Comparison of ENCODE assay signal across 8 cellular contexts in genomic region chr19:11142528-11143171, GRCh38. TPM values are rescaled to one million over a fixed set of nuclear protein-coding genes. Genes with fewer than 3 reads are reported as not detected.
DNase-seq lines count a peak whose midpoint lies in the region; ATAC-seq and TF ChIP-seq lines count a peak whose summit lies in the region.

No MANE protein-coding gene starts in this region.

- H3K9ac ChIP-seq in BLaER1 treated with 17β-estradiol and CSF1 and Interleukin-3, amounts not matched to agents 10 nM and 100 nM = peak overlapping the region in 10 of 11 experiments; percentile 59 to 74 (median 64); a peak in 19 of 22 replicates
- H3K9ac ChIP-seq in colonic mucosa (ENCODE audit: low read depth in 2 of 2, low read length in 2 of 2) = peak overlapping the region; percentile 30 to 38

- peaks cover 44 to 79% (median 75%) of the 10 kb centered on the region in 10 experiments for H3K4me1 ChIP-seq in BLaER1 treated with 17β-estradiol and CSF1 and Interleukin-3, amounts not matched to agents 10 nM and 100 nM
- H3K4me1 ChIP-seq in colonic mucosa = peaks cover 4% of the 10 kb centered on the region

- TF ChIP-seq CTCF in colonic mucosa (IDR thresholded peaks at IDR 0.05) = no peak

- no peaks in the 10 kb centered on the region for H3K27me3 ChIP-seq in BLaER1 treated with 17β-estradiol and CSF1 and Interleukin-3, amounts not matched to agents 10 nM and 100 nM
- H3K27me3 ChIP-seq in colonic mucosa = no peaks in the 10 kb centered on the region

- H3K4me1 Mint-ChIP-seq in activated naive CD8-positive, alpha-beta T cell treated with anti-CD3 and anti-CD28 coated beads, Interleukin-2, amount 50 U/mL, for 24 hours = peaks cover 7% of the 10 kb centered on the region

- ATAC-seq in GM19351 (IDR thresholded peaks at IDR 0.05; ENCODE audit: unreplicated experiment) (no peak), HG03342 (IDR thresholded peaks at IDR 0.05; ENCODE audit: unreplicated experiment) (no peak)
- no peak for ATAC-seq in activated naive CD8-positive, alpha-beta T cell treated with anti-CD3 and anti-CD28 coated beads, Interleukin-2, amount 50 U/mL, for 24 hours

- peaks cover 14% of the 10 kb centered on the region for H3K36me3 Mint-ChIP-seq in activated naive CD8-positive, alpha-beta T cell treated with anti-CD3 and anti-CD28 coated beads, Interleukin-2, amount 50 U/mL, for 24 hours (ENCODE audit: low read depth)

- peak overlapping the region; percentile 4 to 83 (median 73); a peak in 20 of 22 replicates for H3K27ac ChIP-seq in BLaER1 treated with 17β-estradiol and CSF1 and Interleukin-3, amounts not matched to agents 10 nM and 100 nM
- H3K27ac ChIP-seq in colonic mucosa (peak overlapping the region; percentile 61), temporal lobe (ENCODE audit: low read depth, low read length) (peak overlapping the region; percentile 61)

- peaks cover 0 to 25% (median 3%) of the 10 kb centered on the region in 11 experiments; a peak in 5 of 22 replicates for H4K20me1 ChIP-seq in BLaER1 treated with 17β-estradiol and CSF1 and Interleukin-3, amounts not matched to agents 10 nM and 100 nM

- peaks cover 6 to 38% (median 30%) of the 10 kb centered on the region in 11 experiments; a peak in 19 of 22 replicates for H3K36me3 ChIP-seq in BLaER1 treated with 17β-estradiol and CSF1 and Interleukin-3, amounts not matched to agents 10 nM and 100 nM
- H3K36me3 ChIP-seq in colonic mucosa = no peaks in the 10 kb centered on the region

- H3K9me3 ChIP-seq in BLaER1 treated with 17β-estradiol and CSF1 and Interleukin-3, amounts not matched to agents 10 nM and 100 nM (replicated peaks in 1 of 11) = peaks cover 0 to 12% (median 6%) of the 10 kb centered on the region in 11 experiments; a peak in 8 of 22 replicates
- H3K9me3 ChIP-seq in colonic mucosa = no peaks in the 10 kb centered on the region

- peak; percentile 35 for DNase-seq in NCI-H2029 treated with DMSO at 0.1 percent for 48 hours (lab: John Stamatoyannopoulos, UW)
- peak; percentile 74 for DNase-seq in colonic mucosa
- DNase-seq in left kidney (ENCODE audit: low read depth, low spot score) = peak; percentile 87
- no peak for DNase-seq in activated naive CD8-positive, alpha-beta T cell treated with anti-CD3 and anti-CD28 coated beads, Interleukin-2, amount 50 U/mL, for 24 hours

- no peaks in the 10 kb centered on the region for H3K9me3 Mint-ChIP-seq in activated naive CD8-positive, alpha-beta T cell treated with anti-CD3 and anti-CD28 coated beads, Interleukin-2, amount 50 U/mL, for 24 hours

- H3K4me2 ChIP-seq in BLaER1 treated with 17β-estradiol and CSF1 and Interleukin-3, amounts not matched to agents 10 nM and 100 nM = peak overlapping the region; percentile 89 to 98 (median 95)

- no peak overlapping the region for H3K4me3 Mint-ChIP-seq in activated naive CD8-positive, alpha-beta T cell treated with anti-CD3 and anti-CD28 coated beads, Interleukin-2, amount 50 U/mL, for 24 hours

- intact Hi-C loops in colonic mucosa (cut with DNase I) = no loop called here

- H3K27ac Mint-ChIP-seq in activated naive CD8-positive, alpha-beta T cell treated with anti-CD3 and anti-CD28 coated beads, Interleukin-2, amount 50 U/mL, for 24 hours = no peak overlapping the region

- H3K27me3 Mint-ChIP-seq in activated naive CD8-positive, alpha-beta T cell treated with anti-CD3 and anti-CD28 coated beads, Interleukin-2, amount 50 U/mL, for 24 hours = no peaks in the 10 kb centered on the region

- peak overlapping the region in 5 of 10 experiments; percentile 5 to 39 (median 31); a peak in 5 of 20 replicates for H3K4me3 ChIP-seq in BLaER1 treated with 17β-estradiol and CSF1 and Interleukin-3, amounts not matched to agents 10 nM and 100 nM
- no peak overlapping the region for H3K4me3 ChIP-seq in colonic mucosa

RNA-seq across cellular contexts. Expression of gene SPC24, which starts 12.9 kb away (rescaled TPM):
- total RNA-seq in colonic mucosa (10 to 100 TPM in 1 of 2 donors, 1 to 10 TPM in 1; 9.4 to 47.6 TPM), temporal lobe (2.7 TPM)

RNA-seq across cellular contexts. Expression of gene LDLR, which starts 53.4 kb away (rescaled TPM):
- 100 to 1,000 TPM in 1 of 2 donors, 10 to 100 TPM in 1; 65.0 to 190 TPM for total RNA-seq in colonic mucosa
- 18.9 TPM for total RNA-seq in temporal lobe

RNA-seq across cellular contexts. Expression of gene KANK2, which starts 54.7 kb away (rescaled TPM):
- total RNA-seq in colonic mucosa = 10 to 100 TPM; 44.1 to 87.8 TPM
- total RNA-seq in temporal lobe = 9.3 TPM
